Comparison of ENCODE assay signal across 13 cellular contexts in genomic region chr2:30310411-30310810, GRCh38.
"Had no signal": no experiment of that assay in that cellular context is flagged by ENCODE, and none has a peak within 500 bp of the region (broad histone marks: within the 10 kb centered on the region; RNA-seq: fewer than 3 reads in every experiment).

No MANE protein-coding gene starts in this region.

- FAIRE-seq: endometrium, pancreas had no signal

- H3K4me3 ChIP-seq: dorsolateral prefrontal cortex, pancreas, transverse colon had no signal

- H3K4me3 Mint-ChIP-seq: activated naive CD4-positive, alpha-beta T cell treated with anti-CD3 and anti-CD28 coated beads, Interleukin-2, amount 50 U/mL, for 24 hours had no signal

- ATAC-seq: foreskin keratinocyte, left lobe of liver, pancreas had no signal

- H3K27ac ChIP-seq: dorsolateral prefrontal cortex, foreskin keratinocyte, pancreas, transverse colon, VCaP had no signal

- H3K9me3 ChIP-seq: pancreas, transverse colon had no signal

- H3K4me1 ChIP-seq: foreskin keratinocyte, pancreas, transverse colon had no signal

- H3K36me3 ChIP-seq: pancreas, transverse colon had no signal

- H3K27me3 Mint-ChIP-seq: activated naive CD4-positive, alpha-beta T cell treated with anti-CD3 and anti-CD28 coated beads, Interleukin-2, amount 50 U/mL, for 24 hours had no signal

- H3K27me3 ChIP-seq: dorsolateral prefrontal cortex, foreskin keratinocyte, pancreas, transverse colon had no signal

- DNase-seq: anterior cingulate cortex, dorsolateral prefrontal cortex, foreskin keratinocyte, islet precursor cell, mammary epithelial cell, pancreas, substantia nigra, T1000 had no signal
